ENCODE assay signal across 31 cellular contexts in genomic region chr3:139476348-139476747, GRCh38. TPM values are rescaled to one million over a fixed set of nuclear protein-coding genes. Genes with fewer than 3 reads are reported as not detected.
DNase-seq lines count a peak whose midpoint lies in the region; ATAC-seq, FAIRE-seq and TF ChIP-seq lines count a peak whose summit lies in the region.
"Had no signal": no experiment of that assay in that cellular context is flagged by ENCODE, and none has a peak within 500 bp of the region (broad histone marks: within the 10 kb centered on the region; RNA-seq: fewer than 3 reads in every experiment).

RBP2 (minus strand) TSS chr3:139476516; CDS start chr3:139476459, 57 bp downstream.

- H3K27me3 ChIP-seq in HepG2 (ENCODE audit: control insufficient read depth in 1 of 2, insufficient read depth in 2 of 2, low read length in 2 of 2) (no peaks in the 10 kb centered on the region), right lobe of liver (no peaks in the 10 kb centered on the region), suprapubic skin (no peaks in the 10 kb centered on the region), mammary epithelial cell (ENCODE audit: insufficient read depth, low read length) (no peaks in the 10 kb centered on the region)
- H3K27me3 ChIP-seq: BE2C, SJSA1 had no signal

- TF ChIP-seq RAD21 in HepG2 (CRISPR knock-in tag; IDR thresholded peaks at IDR 0.05) = no peak

- H3K4me3 ChIP-seq in HepG2 (replicated peaks in 1 of 3; ENCODE audit: insufficient read depth in 1 of 3, low read depth in 2 of 3, low read length in 3 of 3) = no peak within 1 kb of the TSS
- H3K4me3 ChIP-seq in right lobe of liver = no peak within 1 kb of the TSS
- no peak within 1 kb of the TSS for H3K4me3 ChIP-seq in suprapubic skin
- no peak within 1 kb of the TSS for H3K4me3 ChIP-seq in mammary epithelial cell (replicated peaks in 1 of 3; ENCODE audit: insufficient read depth in 1 of 3, low read depth in 2 of 3, low read length in 3 of 3)
- H3K4me3 ChIP-seq: GM23248, PC-9, SJSA1 had no signal

- TF ChIP-seq CTCF in HepG2 (CRISPR knock-in tag; IDR thresholded peaks at IDR 0.05) (no peak), right lobe of liver (IDR thresholded peaks at IDR 0.05) (no peak), neural crest cell (conservative IDR thresholded peaks at IDR 0.05) (no peak), suprapubic skin (IDR thresholded peaks at IDR 0.05) (no peak), mammary epithelial cell (conservative IDR thresholded peaks at IDR 0.05 in 1 of 2, IDR thresholded peaks at IDR 0.05 in 1 of 2; ENCODE audit: extremely low read depth in 1 of 2, insufficient read depth in 1 of 2, low read depth in 1 of 2, low read length in 2 of 2) (no peak)

- H3K36me3 Mint-ChIP-seq in neural crest cell (ENCODE audit: low read depth) = peaks cover 2% of the 10 kb centered on the region
- H3K36me3 Mint-ChIP-seq: CD14-positive monocyte had no signal

- H3K4me3 Mint-ChIP-seq in neural crest cell = no peak within 1 kb of the TSS
- H3K4me3 Mint-ChIP-seq: CD14-positive monocyte; CD8-positive, alpha-beta memory T cell had no signal

- no peaks in the 10 kb centered on the region for H3K27me3 Mint-ChIP-seq in neural crest cell (ENCODE audit: low read depth)
- H3K27me3 Mint-ChIP-seq: CD8-positive, alpha-beta memory T cell had no signal

- FAIRE-seq in HepG2 (lab: Jason Lieb, UNC) = no peak
- FAIRE-seq: GM19239 had no signal

- 0% methylated on average over 1 of the region's 4 CpGs for WGBS in HepG2 (ENCODE audit: low lambda C conversion rate)
- WGBS in right lobe of liver (ENCODE audit: insufficient coverage, low coverage, low lambda C conversion rate, missing lambda C conversion rate) = 71% methylated on average over 4 of the region's 4 CpGs
- WGBS in suprapubic skin = 93% methylated on average over 4 of the region's 4 CpGs
- 92% methylated on average over 4 of the region's 4 CpGs for WGBS in mammary epithelial cell (ENCODE audit: low coverage, missing lambda C conversion rate)

- TF ChIP-seq EP300 in HepG2 (IDR thresholded peaks at IDR 0.05; ENCODE audit: low read depth in 2 of 2, low read length in 2 of 2) = no peak
- no peak for TF ChIP-seq EP300 in HepG2 (CRISPR knock-in tag; IDR thresholded peaks at IDR 0.05; ENCODE audit: borderline replicate concordance)
- TF ChIP-seq EP300 in suprapubic skin (IDR thresholded peaks at IDR 0.05) = no peak

- H3K9ac ChIP-seq in HepG2 (ENCODE audit: insufficient read depth, low read depth, low read length) (no peak within 1 kb of the TSS), mammary epithelial cell (ENCODE audit: insufficient read depth, low read length) (no peak within 1 kb of the TSS)
- H3K9ac ChIP-seq: GM23248, KMS-11 had no signal

- H3K79me2 ChIP-seq in HepG2 (ENCODE audit: insufficient read depth, low read length) (no peaks in the 10 kb centered on the region), mammary epithelial cell (ENCODE audit: insufficient read depth, low read length) (no peaks in the 10 kb centered on the region)

- dilution Hi-C loops in mammary epithelial cell (cut with HindIII; ENCODE audit: low sequenced_read_pairs) = no loop called here

- DNase-seq in HepG2 (ENCODE audit: low spot score) (no peak), right lobe of liver (no peak), left colon (no peak), neural crest cell (ENCODE audit: low read depth, low spot score) (no peak), pons (ENCODE audit: low spot score) (no peak), suprapubic skin (ENCODE audit: low spot score in 2 of 2) (no peak), mammary epithelial cell (no peak)
- DNase-seq: BE2C; Calu3; CD8-positive, alpha-beta memory T cell; DMS153; DND-41; GM23248; H7; IMR-90; NCI-H1092; NCI-H1417 treated with DMSO at 0.1 percent for 48 hours; NCI-H1694 treated with DMSO at 0.1 percent for 48 hours; NCI-H2081; NCI-H2227 treated with DMSO at 0.1 percent for 48 hours; NCI-H526 treated with DMSO at 0.1 percent for 48 hours; PC-9; Right ventricle myocardium superior; RPMI8226 had no signal

- intact Hi-C loops in HepG2 (cut with micrococcal nuclease; ENCODE audit: unreplicated experiment) = no loop called here
- intact Hi-C loops in right lobe of liver (cut with DNase I) = no loop called here
- intact Hi-C loops in left colon (cut with DNase I, micrococcal nuclease) = no loop called here
- intact Hi-C loops in mammary epithelial cell (cut with micrococcal nuclease) = no loop called here

- H3K4me2 ChIP-seq in HepG2 (ENCODE audit: low read depth, low read length) (peak within 1 kb of the TSS; percentile 39), mammary epithelial cell (ENCODE audit: insufficient read depth, low read depth, low read length) (no peak within 1 kb of the TSS)

- H3K36me3 ChIP-seq in HepG2 (replicated peaks in 1 of 2; ENCODE audit: control insufficient read depth in 1 of 2, insufficient read depth in 2 of 2, low read length in 2 of 2) = no peaks in the 10 kb centered on the region
- no peaks in the 10 kb centered on the region for H3K36me3 ChIP-seq in right lobe of liver
- H3K36me3 ChIP-seq in suprapubic skin = no peaks in the 10 kb centered on the region
- no peaks in the 10 kb centered on the region for H3K36me3 ChIP-seq in mammary epithelial cell (ENCODE audit: insufficient read depth, low read length)
- H3K36me3 ChIP-seq: BE2C, SJSA1 had no signal

- H3K4me1 ChIP-seq in HepG2 (ENCODE audit: insufficient read depth, low read length) (peaks cover 24% of the 10 kb centered on the region), right lobe of liver (no peaks in the 10 kb centered on the region), suprapubic skin (peaks cover 10% of the 10 kb centered on the region), mammary epithelial cell (ENCODE audit: insufficient read depth, low read length) (no peaks in the 10 kb centered on the region)
- H3K4me1 ChIP-seq: BE2C, SJSA1 had no signal

- H3K27ac ChIP-seq in HepG2 (ENCODE audit: extremely low read length, insufficient read depth, low read length) (no peak within 1 kb of the TSS), right lobe of liver (no peak within 1 kb of the TSS), suprapubic skin (no peak within 1 kb of the TSS), mammary epithelial cell (ENCODE audit: insufficient read depth, low read depth, low read length) (no peak within 1 kb of the TSS)
- H3K27ac ChIP-seq: 22Rv1, GM23248, KMS-11, PC-9, SJSA1 had no signal

- in situ Hi-C loops in HepG2 (cut with HindIII; ENCODE audit: extremely low pct_ligation_motif_present, low pct_unique_long_range_greater_than_20kb) = no loop called here
- in situ Hi-C loops in mammary epithelial cell (cut with MboI; ENCODE audit: low sequenced_read_pairs in 2 of 2) = no loop called here

- H3K9me3 ChIP-seq in HepG2 (ENCODE audit: low read length) = no peaks in the 10 kb centered on the region
- no peaks in the 10 kb centered on the region for H3K9me3 ChIP-seq in right lobe of liver
- H3K9me3 ChIP-seq in suprapubic skin = no peaks in the 10 kb centered on the region
- no peaks in the 10 kb centered on the region for H3K9me3 ChIP-seq in mammary epithelial cell (replicated peaks; ENCODE audit: insufficient read depth, low read length)
- H3K9me3 ChIP-seq: BE2C, SJSA1 had no signal

- ATAC-seq in HepG2 (peak; percentile 57), right lobe of liver (no peak), left colon (peak; percentile 84), GM19328 (IDR thresholded peaks at IDR 0.05; ENCODE audit: unreplicated experiment) (no peak)

- H4K20me1 ChIP-seq in HepG2 (ENCODE audit: insufficient read depth, low read length) (no peaks in the 10 kb centered on the region), mammary epithelial cell (ENCODE audit: insufficient read depth, low read length) (no peaks in the 10 kb centered on the region)

- TF ChIP-seq POLR2A in HepG2 (IDR thresholded peaks at IDR 0.05; ENCODE audit: insufficient read depth in 1 of 2, low read depth in 2 of 2, low read length in 2 of 2) = no peak
- no peak for TF ChIP-seq POLR2A in right lobe of liver (IDR thresholded peaks at IDR 0.05)
- no peak for TF ChIP-seq POLR2A in suprapubic skin (IDR thresholded peaks at IDR 0.05)

- BruUV-seq in HepG2 (replicated peaks; lab: Mats Ljungman, UMichigan) = no TSS peak
- no TSS peak for BruUV-seq in mammary epithelial cell (replicated peaks; lab: Mats Ljungman, UMichigan)

- H3K9me3 Mint-ChIP-seq in neural crest cell = peaks cover 5% of the 10 kb centered on the region
- H3K9me3 Mint-ChIP-seq: CD14-positive monocyte; CD8-positive, alpha-beta memory T cell had no signal

- CTCF ChIA-PET in HepG2 (lab: Yijun Ruan, JAX; ENCODE audit: low intra/inter-chr PET ratio, low total read pairs) (no interaction called here), mammary epithelial cell (lab: Charles Lee; ENCODE audit: low non-redundant PET) (no interaction called here)

- POLR2A ChIA-PET in HepG2 (lab: Yijun Ruan, JAX) = no interaction called here

- no peaks in the 10 kb centered on the region for H3K4me1 Mint-ChIP-seq in neural crest cell
- H3K4me1 Mint-ChIP-seq: CD14-positive monocyte; CD8-positive, alpha-beta memory T cell had no signal

- H2AFZ ChIP-seq in HepG2 (ENCODE audit: low read length) = no peak within 1 kb of the TSS
- H2AFZ ChIP-seq in mammary epithelial cell (ENCODE audit: low read depth, low read length) = no peak within 1 kb of the TSS
- H2AFZ ChIP-seq: GM23248, PC-9 had no signal

- peak within 1 kb of the TSS; percentile 76 for H3K27ac Mint-ChIP-seq in neural crest cell (ENCODE audit: unreplicated experiment)
- H3K27ac Mint-ChIP-seq: CD8-positive, alpha-beta memory T cell had no signal

RNA-seq across cellular contexts. Expression of gene RBP2, which starts in this region (rescaled TPM):
- 2.5 TPM in 2 replicates for total RNA-seq in HepG2 (2016; rRNA removed; fragmentation: Illumina TruSeq; extraction: Trizol)
- 1.1 and 1.7 TPM in 2 replicates for total RNA-seq in HepG2 (2016; cell fraction: cytosol; rRNA removed; fragmentation: Illumina TruSeq; extraction: Trizol; ENCODE audit: low read depth)
- total RNA-seq in HepG2 (2016; cell fraction: insoluble cytoplasmic fraction; rRNA removed; fragmentation: Illumina TruSeq; extraction: Trizol) = 1.5 and 3.8 TPM in 2 replicates
- 1.3 and 1.7 TPM in 2 replicates for total RNA-seq in HepG2 (2016; cell fraction: membrane; rRNA removed; fragmentation: Illumina TruSeq; extraction: Trizol)
- 1.4 and 1.9 TPM in 2 replicates for total RNA-seq in HepG2 (2016; cell fraction: nucleus; rRNA removed; fragmentation: Illumina TruSeq; extraction: Trizol)
- 0.17 TPM in 1 of 2 replicates, not detected in the other for polyA plus RNA-seq in HepG2 (2011; rRNA removed)
- 0.21 and 0.88 TPM in 2 replicates for polyA plus RNA-seq in HepG2 (2011; cell fraction: cytosol; rRNA removed)
- not detected in 2 replicates for polyA plus RNA-seq in HepG2 (2011; cell fraction: nucleus; rRNA removed)
- 0.53 and 1.5 TPM in 2 replicates for polyA plus RNA-seq in HepG2 (2012)
- 1.5 and 2.0 TPM in 2 replicates for polyA plus RNA-seq in HepG2 (2016; cell fraction: cytosol; fragmentation: Illumina TruSeq; extraction: Trizol; ENCODE audit: low read depth)
- polyA plus RNA-seq in HepG2 (2016; cell fraction: insoluble cytoplasmic fraction; fragmentation: Illumina TruSeq; extraction: Trizol; ENCODE audit: low read depth) = 4.0 and 5.3 TPM in 2 replicates
- 1.2 and 3.3 TPM in 2 replicates for polyA plus RNA-seq in HepG2 (2016; cell fraction: membrane; fragmentation: Illumina TruSeq; extraction: Trizol; ENCODE audit: low read depth)
- 1.2 and 2.1 TPM in 2 replicates for polyA plus RNA-seq in HepG2 (2016; cell fraction: nucleus; fragmentation: Illumina TruSeq; extraction: Trizol; ENCODE audit: insufficient read depth, low read depth)
- not detected in 2 replicates for polyA minus RNA-seq in HepG2 (2011; rRNA and poly(A)+ RNA removed; ENCODE audit: low replicate concordance)
- polyA minus RNA-seq in HepG2 (2011; cell fraction: cytosol; rRNA and poly(A)+ RNA removed) = not detected in 2 replicates
- not detected in 2 replicates for polyA minus RNA-seq in HepG2 (2011; cell fraction: nucleus; rRNA and poly(A)+ RNA removed)
- not detected for total RNA-seq in right lobe of liver
- total RNA-seq in left colon = 1 to 10 TPM in 1 of 2 donors, under 1 TPM in 1; 0.67 to 1.3 TPM
- total RNA-seq in neural crest cell = not detected in 2 replicates
- total RNA-seq in suprapubic skin = not detected
- total RNA-seq in mammary epithelial cell = not detected
- not detected for polyA plus RNA-seq in mammary epithelial cell
- not detected for polyA minus RNA-seq in mammary epithelial cell
- total RNA-seq: Calu3; CD8-positive, alpha-beta memory T cell; GM23248; H7; IMR-90; NCI-H460; PC-9; Right ventricle myocardium superior; SJSA1 had no signal
- polyA plus RNA-seq: CD14-positive monocyte; CD8-positive, alpha-beta memory T cell; GM23248; IMR-90 had no signal

Comparison
In these comparisons a context has a peak if more than half of its experiments do, and no peak if none do; other contexts are left out.
1. ATAC-seq: peak in HepG2 (single experiment) and left colon (single experiment); none in right lobe of liver (0 of 4) and GM19328 (single experiment).